Comparison of ENCODE assay signal across 21 cellular contexts in genomic region chr9:15268796-15269195, GRCh38.
"Had no signal": no experiment of that assay in that cellular context is flagged by ENCODE, and none has a peak within 500 bp of the region (broad histone marks: within the 10 kb centered on the region; RNA-seq: fewer than 3 reads in every experiment).

No MANE protein-coding gene starts in this region.

- H3K27me3 Mint-ChIP-seq: dendritic cell treated with granulocyte-macrophage colony-stimulating factor and Interleukin-4, amounts not matched to agents 40 ng/mL and 50 ng/mL, for 4 days had no signal

- H3K27ac ChIP-seq: gastrocnemius medialis, heart right ventricle, left lung, suprapubic skin, transverse colon, vagina had no signal

- H3K27me3 ChIP-seq: gastrocnemius medialis, heart right ventricle, left lung, suprapubic skin, transverse colon, vagina had no signal

- H3K27ac Mint-ChIP-seq: dendritic cell treated with granulocyte-macrophage colony-stimulating factor and Interleukin-4, amounts not matched to agents 40 ng/mL and 50 ng/mL, for 4 days; mesothelial cell of epicardium; nephron; WTC11 had no signal

- H3K36me3 ChIP-seq: gastrocnemius medialis, left lung, suprapubic skin, transverse colon, vagina had no signal

- H3K4me3 Mint-ChIP-seq: dendritic cell treated with granulocyte-macrophage colony-stimulating factor and Interleukin-4, amounts not matched to agents 40 ng/mL and 50 ng/mL, for 4 days; mesothelial cell of epicardium; nephron; WTC11 had no signal

- H3K4me1 Mint-ChIP-seq: mesothelial cell of epicardium, nephron had no signal

- ATAC-seq: esophagus mucosa, gastrocnemius medialis, heart right ventricle, left lung, WTC11 had no signal

- H3K9me3 Mint-ChIP-seq: dendritic cell treated with granulocyte-macrophage colony-stimulating factor and Interleukin-4, amounts not matched to agents 40 ng/mL and 50 ng/mL, for 4 days; mesothelial cell of epicardium; nephron had no signal

- H3K4me3 ChIP-seq: gastrocnemius medialis, heart right ventricle, left lung, suprapubic skin, transverse colon, vagina had no signal

- DNase-seq: activated CD4-positive, alpha-beta T cell treated with anti-CD3 and anti-CD28 coated beads for 48 hours; activated CD8-positive, alpha-beta memory T cell treated with anti-CD3 and anti-CD28 coated beads, Interleukin-2, amount 50 U/mL, for 4 hours; activated naive CD4-positive, alpha-beta T cell; effector CD8-positive, alpha-beta T cell; gastrocnemius medialis; heart right ventricle; left lung; occipital lobe; retina; stimulated activated CD8-positive, alpha-beta memory T cell treated with anti-CD3 and anti-CD28 coated beads, Interleukin-4, amount 100 ng/mL, for 48 hours; stimulated activated naive CD4-positive, alpha-beta T cell treated with Interleukin-2 at 50 U/mL for 16 hours; T-helper 1 cell; T1000; transverse colon had no signal

- H3K36me3 Mint-ChIP-seq: mesothelial cell of epicardium had no signal

- H3K9me3 ChIP-seq: gastrocnemius medialis, heart right ventricle, left lung, suprapubic skin, transverse colon, vagina had no signal

- H3K4me1 ChIP-seq: gastrocnemius medialis, heart right ventricle, suprapubic skin, transverse colon had no signal
